In genomic region chr1:156840186-156840585, GRCh38 we compare ENCODE assay signal across 1 cellular context.
TF ChIP-seq lines count a peak whose summit lies in the region.

No MANE protein-coding gene starts in this region.

TF ChIP-seq in GM12878, 131 proteins besides CTCF, POLR2A, EP300 and RAD21:
- TF ChIP-seq ZBTB33 (IDR thresholded peaks at IDR 0.05) (no peak), PML (IDR thresholded peaks at IDR 0.05; ENCODE audit: low read length) (no peak), ZNF622 (IDR thresholded peaks at IDR 0.05) (no peak), SUPT20H (IDR thresholded peaks at IDR 0.05; ENCODE audit: borderline replicate concordance, control insufficient read depth, low read depth, low read length) (no peak), STAT3 (IDR thresholded peaks at IDR 0.05; ENCODE audit: low read depth, low read length) (no peak), JUND (IDR thresholded peaks at IDR 0.05; ENCODE audit: low read depth, low read length) (no peak), IRF5 (IDR thresholded peaks at IDR 0.05; ENCODE audit: borderline replicate concordance) (no peak), TAF1 (IDR thresholded peaks at IDR 0.05; ENCODE audit: borderline replicate concordance, low read depth, low read length) (no peak), CBX3 (IDR thresholded peaks at IDR 0.05; ENCODE audit: borderline replicate concordance, low read depth) (no peak), SMAD5 (IDR thresholded peaks at IDR 0.05; ENCODE audit: low read depth) (no peak), CHD2 (IDR thresholded peaks at IDR 0.05; ENCODE audit: borderline replicate concordance, low read depth, low read length) (no peak), RCOR1 (conservative IDR thresholded peaks at IDR 0.05; ENCODE audit: low read depth, low read length) (no peak), BCLAF1 (IDR thresholded peaks at IDR 0.05) (no peak), LARP7 (IDR thresholded peaks at IDR 0.05) (no peak), SKIL (IDR thresholded peaks at IDR 0.05; ENCODE audit: low read depth, poor library complexity, severe bottlenecking) (no peak), JUNB (IDR thresholded peaks at IDR 0.05) (no peak)
TF ChIP-seq in GM12878: peak in this region for 0.
